Comparison of ENCODE assay signal across 9 cellular contexts in genomic region chr7:77757589-77757988, GRCh38.
DNase-seq lines count a peak whose midpoint lies in the region; ATAC-seq and TF ChIP-seq lines count a peak whose summit lies in the region.
"Had no signal": no experiment of that assay in that cellular context is flagged by ENCODE, and none has a peak within 500 bp of the region (broad histone marks: within the 10 kb centered on the region; RNA-seq: fewer than 3 reads in every experiment).

No MANE protein-coding gene starts in this region.

- no peak for TF ChIP-seq POLR2A in erythroblast (IDR thresholded peaks at IDR 0.05; ENCODE audit: low read length)

- DNase-seq in stimulated activated CD4-positive, alpha-beta T cell treated with anti-CD3 and anti-CD28 coated beads, Interleukin-4, amount 100 ng/mL, for 24 hours = peak; percentile 9
- no peak for DNase-seq in stimulated activated CD4-positive, alpha-beta T cell treated with anti-CD3 and anti-CD28 coated beads, Interleukin-2, amount 100 ng/mL, for 24 hours
- DNase-seq in NAMALWA (ENCODE audit: low spot score) = peak; percentile 24
- no peak for DNase-seq in activated gamma-delta T cell treated with Interleukin-2 at 50 U/mL for 16 hours
- DNase-seq in erythroblast (lab: John Stamatoyannopoulos, UW) = no peak
- DNase-seq in SHP77 treated with DMSO at 0.1 percent for 48 hours (lab: John Stamatoyannopoulos, UW) = no peak
- no peak for DNase-seq in HK-2 (ENCODE audit: unreplicated experiment)
- DNase-seq: NCI-H345 had no signal

- ATAC-seq in HG02678 (IDR thresholded peaks at IDR 0.05; ENCODE audit: unreplicated experiment) = peak; percentile 87

Comparison
In these comparisons a context has a peak if more than half of its experiments do, and no peak if none do; other contexts are left out.
1. DNase-seq: peak in stimulated activated CD4-positive, alpha-beta T cell treated with anti-CD3 and anti-CD28 coated beads, Interleukin-4, amount 100 ng/mL, for 24 hours (single experiment) and NAMALWA (single experiment); none in stimulated activated CD4-positive, alpha-beta T cell treated with anti-CD3 and anti-CD28 coated beads, Interleukin-2, amount 100 ng/mL, for 24 hours (0 of 2), activated gamma-delta T cell treated with Interleukin-2 at 50 U/mL for 16 hours (single experiment), erythroblast (0 of 2), SHP77 treated with DMSO at 0.1 percent for 48 hours (single experiment) and HK-2 (single experiment).